Comparison of ENCODE assay signal across 8 cellular contexts in genomic region chr13:49936085-49936942, GRCh38. TPM values are rescaled to one million over a fixed set of nuclear protein-coding genes. Genes with fewer than 3 reads are reported as not detected.
DNase-seq lines count a peak whose midpoint lies in the region; ATAC-seq and TF ChIP-seq lines count a peak whose summit lies in the region.

Gene SPRYD7 (minus strand): TSS chr13:49936340. CDS start chr13:49936235, 105 bp downstream.

- peaks cover 16% of the 10 kb centered on the region for H3K4me1 Mint-ChIP-seq in activated naive CD8-positive, alpha-beta T cell (ENCODE audit: low read depth)

- H2AFZ ChIP-seq in osteoblast (ENCODE audit: low read length), result peak within 1 kb of the TSS; percentile 97

- no peaks in the 10 kb centered on the region for H3K27me3 Mint-ChIP-seq in activated naive CD8-positive, alpha-beta T cell

- H3K9me3 ChIP-seq in osteoblast (ENCODE audit: low read depth, low read length) (no peaks in the 10 kb centered on the region), thoracic aorta (no peaks in the 10 kb centered on the region)

- peaks cover 37% of the 10 kb centered on the region for H3K79me2 ChIP-seq in osteoblast (ENCODE audit: insufficient read depth, low read length)

- ATAC-seq in HG02642 (IDR thresholded peaks at IDR 0.05; ENCODE audit: poor library complexity, unreplicated experiment) (peak; percentile 99), SK-N-SH treated with all-trans-retinoic acid at 6 μM for 48 hours (peak; percentile 97), thoracic aorta (ENCODE audit: insufficient number of reproducible peaks, low FRiP score, low read depth) (peak; percentile 97)

- H4K20me1 ChIP-seq in osteoblast (ENCODE audit: insufficient read depth, low read length), result no peaks in the 10 kb centered on the region

- H3K4me2 ChIP-seq in osteoblast (ENCODE audit: insufficient read depth, low read length), result peak within 1 kb of the TSS; percentile 99

- intact Hi-C loops in head of caudate nucleus (cut with DNase I), result no loop called here

- H3K27ac Mint-ChIP-seq in activated naive CD8-positive, alpha-beta T cell, result peak within 1 kb of the TSS; percentile 78

- H3K4me1 ChIP-seq in osteoblast (ENCODE audit: insufficient read depth, low read length) (peaks cover 22% of the 10 kb centered on the region), thoracic aorta (ENCODE audit: control insufficient read depth in 1 of 2, low read depth in 2 of 2) (peaks cover 13 to 57% of the 10 kb centered on the region in 2 donors)

- no peaks in the 10 kb centered on the region for H3K9me3 Mint-ChIP-seq in activated naive CD8-positive, alpha-beta T cell (ENCODE audit: low read depth)

- H3K27me3 ChIP-seq in osteoblast (ENCODE audit: insufficient read depth, low read length) (no peaks in the 10 kb centered on the region), thoracic aorta (replicated peaks; ENCODE audit: insufficient read depth) (no peaks in the 10 kb centered on the region)

- H3K36me3 Mint-ChIP-seq in activated naive CD8-positive, alpha-beta T cell, result no peaks in the 10 kb centered on the region

- H3K4me3 Mint-ChIP-seq in activated naive CD8-positive, alpha-beta T cell, result peak within 1 kb of the TSS; percentile 97

- H3K4me3 ChIP-seq in osteoblast (ENCODE audit: insufficient read depth, low read length) (peak within 1 kb of the TSS; percentile 89), thoracic aorta (peak within 1 kb of the TSS; percentile 88)

- peak; percentile 85 for TF ChIP-seq CTCF in GM12872 (IDR thresholded peaks at IDR 0.05; ENCODE audit: insufficient read depth, low read depth, low read length)
- peak; percentile 75 for TF ChIP-seq CTCF in osteoblast (IDR thresholded peaks at IDR 0.05; ENCODE audit: extremely low read depth, low read depth, low read length)
- TF ChIP-seq CTCF in thoracic aorta (IDR thresholded peaks at IDR 0.05), result peak; percentile 93

- H3K27ac ChIP-seq in osteoblast (ENCODE audit: low read depth, low read length) (peak within 1 kb of the TSS; percentile 66), thoracic aorta (peak within 1 kb of the TSS; percentile 76 to 78)

- DNase-seq in NCI-H1092 treated with DMSO at 0.1 percent for 48 hours (lab: John Stamatoyannopoulos, UW) (peak; percentile 94), head of caudate nucleus (peak; percentile 95 to 99 (median 98)), osteoblast (ENCODE audit: insufficient read length, low spot score, missing footprints) (peak; percentile 97), thoracic aorta (ENCODE audit: low spot score) (peak; percentile 88)

- H3K36me3 ChIP-seq in osteoblast (ENCODE audit: insufficient read depth, low read length) (no peaks in the 10 kb centered on the region), thoracic aorta (no peaks in the 10 kb centered on the region)

TF ChIP-seq in SK-N-SH treated with all-trans-retinoic acid at 6 μM for 48 hours, 23 proteins besides CTCF, POLR2A, EP300 and RAD21:
- no peak for TF ChIP-seq TSHZ2 (CRISPR knock-in tag; IDR thresholded peaks at IDR 0.05)
- peak; percentile 65; the same call in 1 of the 2 replicates for TF ChIP-seq PATZ1 (CRISPR knock-in tag; IDR thresholded peaks at IDR 0.05; ENCODE audit: borderline replicate concordance)
- TF ChIP-seq TCF4 (CRISPR knock-in tag; IDR thresholded peaks at IDR 0.05; ENCODE audit: borderline replicate concordance), result peak; percentile 23; the same call in 1 of the 2 replicates

RNA-seq across cellular contexts. Expression of gene SPRYD7, which starts in this region (rescaled TPM):
- total RNA-seq in osteoblast, result 3.8 and 4.0 TPM in 2 replicates
- 1 to 10 TPM; 4.0 to 4.1 TPM for total RNA-seq in thoracic aorta

Comparison
In these comparisons a context has a peak if more than half of its experiments do, and no peak if none do; other contexts are left out.
1. Peak in every context shown above with its lines: DNase-seq, ATAC-seq, H3K4me3 ChIP-seq and H3K27ac ChIP-seq.